23 cellular contexts compared by ENCODE assay signal in genomic region chr2:24207359-24207758, GRCh38. TPM values are rescaled to one million over a fixed set of nuclear protein-coding genes. Genes with fewer than 3 reads are reported as not detected.
"Had no signal": no experiment of that assay in that cellular context is flagged by ENCODE, and none has a peak within 500 bp of the region (broad histone marks: within the 10 kb centered on the region; RNA-seq: fewer than 3 reads in every experiment).

No MANE protein-coding gene starts in this region.

- H3K9me3 ChIP-seq: adrenal gland had no signal

- H3K9me3 Mint-ChIP-seq: activated B cell treated with CpG ODN at 0.5 μM for 24 hours; activated CD4-positive, alpha-beta memory T cell treated with anti-CD3 and anti-CD28 coated beads, Interleukin-2, amount 10 ng/mL, durations not matched to agents 7 days and 5 days; activated CD4-positive, alpha-beta T cell treated with anti-CD3 and anti-CD28 coated beads, Interleukin-2, amount 10 ng/mL, durations not matched to agents 7 days and 5 days had no signal

- DNase-seq: activated B cell treated with CpG ODN at 0.5 μM for 24 hours; activated CD4-positive, alpha-beta memory T cell treated with anti-CD3 and anti-CD28 coated beads, Interleukin-2, amount 10 ng/mL, durations not matched to agents 7 days and 5 days; activated CD4-positive, alpha-beta T cell treated with anti-CD3 and anti-CD28 coated beads for 1 hour; activated CD4-positive, alpha-beta T cell treated with anti-CD3 and anti-CD28 coated beads, Interleukin-2, amount 10 ng/mL, durations not matched to agents 7 days and 5 days; activated naive CD4-positive, alpha-beta T cell treated with Interleukin-2 at 50 U/mL for 16 hours; activated T-cell treated with anti-CD3 and anti-CD28 coated beads, Interleukin-2, amount 50 U/mL, for 48 hours; anterior cingulate cortex; cerebellar nuclear complex; Karpas-422; MM.1S; NCI-H1105; NCI-H1436; NCI-H1694 treated with DMSO at 0.1 percent for 48 hours; NCI-H2029 treated with DMSO at 0.1 percent for 48 hours; NCI-H345; NCI-H510A; NCI-H526 treated with DMSO at 0.1 percent for 48 hours; NCI-H82; SIG-M5; T-helper 2 cell; T1000 had no signal

- H3K27ac ChIP-seq: adrenal gland had no signal

- H3K27ac Mint-ChIP-seq: activated B cell treated with CpG ODN at 0.5 μM for 24 hours; activated CD4-positive, alpha-beta memory T cell treated with anti-CD3 and anti-CD28 coated beads, Interleukin-2, amount 10 ng/mL, durations not matched to agents 7 days and 5 days; activated CD4-positive, alpha-beta T cell treated with anti-CD3 and anti-CD28 coated beads, Interleukin-2, amount 10 ng/mL, durations not matched to agents 7 days and 5 days; activated naive CD8-positive, alpha-beta T cell had no signal

- H3K27me3 Mint-ChIP-seq: activated B cell treated with CpG ODN at 0.5 μM for 24 hours; activated CD4-positive, alpha-beta memory T cell treated with anti-CD3 and anti-CD28 coated beads, Interleukin-2, amount 10 ng/mL, durations not matched to agents 7 days and 5 days; activated CD4-positive, alpha-beta T cell treated with anti-CD3 and anti-CD28 coated beads, Interleukin-2, amount 10 ng/mL, durations not matched to agents 7 days and 5 days; activated naive CD8-positive, alpha-beta T cell had no signal

- H3K4me1 Mint-ChIP-seq: activated B cell treated with CpG ODN at 0.5 μM for 24 hours; activated CD4-positive, alpha-beta memory T cell treated with anti-CD3 and anti-CD28 coated beads, Interleukin-2, amount 10 ng/mL, durations not matched to agents 7 days and 5 days; activated CD4-positive, alpha-beta T cell treated with anti-CD3 and anti-CD28 coated beads, Interleukin-2, amount 10 ng/mL, durations not matched to agents 7 days and 5 days had no signal

- H3K4me1 ChIP-seq: adrenal gland had no signal

- H3K4me3 Mint-ChIP-seq: activated B cell treated with CpG ODN at 0.5 μM for 24 hours; activated CD4-positive, alpha-beta memory T cell treated with anti-CD3 and anti-CD28 coated beads, Interleukin-2, amount 10 ng/mL, durations not matched to agents 7 days and 5 days; activated CD4-positive, alpha-beta T cell treated with anti-CD3 and anti-CD28 coated beads, Interleukin-2, amount 10 ng/mL, durations not matched to agents 7 days and 5 days; activated naive CD8-positive, alpha-beta T cell had no signal

- H3K4me3 ChIP-seq: adrenal gland had no signal

- H3K27me3 ChIP-seq: adrenal gland had no signal

RNA-seq across cellular contexts. Expression of gene FAM228A, which starts 32.5 kb away (rescaled TPM):
- total RNA-seq: activated B cell treated with CpG ODN at 0.5 μM for 24 hours had no signal
